16 cellular contexts compared by ENCODE assay signal in the genomic region with DNA sequence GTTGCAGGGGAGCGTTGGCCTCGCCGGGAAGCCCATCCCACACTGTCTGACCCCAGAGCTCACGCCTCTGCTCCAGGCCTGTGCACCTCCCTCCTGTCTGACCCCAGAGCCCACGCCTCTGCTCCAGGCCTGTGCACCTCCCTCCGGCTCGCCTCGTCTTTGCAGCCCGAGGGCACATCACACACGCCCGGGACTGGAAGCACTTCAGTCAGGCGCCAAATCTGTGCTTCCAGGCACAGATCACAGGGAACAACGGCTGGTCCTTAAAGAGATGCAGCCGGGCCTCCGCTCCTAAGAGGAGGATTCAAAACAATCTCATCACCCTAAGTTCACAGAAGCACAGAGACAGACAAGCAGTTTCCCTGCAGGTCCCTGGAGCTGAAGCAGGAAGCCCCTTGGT.
DNase-seq lines count a peak whose midpoint lies in the region.
"Had no signal": no experiment of that assay in that cellular context is flagged by ENCODE, and none has a peak within 500 bp of the region (broad histone marks: within the 10 kb centered on the region; RNA-seq: fewer than 3 reads in every experiment).

No MANE protein-coding gene starts in this region.

- DNase-seq in NCI-H2227 (lab: John Stamatoyannopoulos, UW; ENCODE audit: unreplicated experiment) = peak; percentile 36
- peak; percentile 87 for DNase-seq in left kidney (ENCODE audit: low read depth, low spot score)
- DNase-seq in substantia nigra (lab: John Stamatoyannopoulos, UW) = peak in 20 of 49 donors; percentile 18 to 72 (median 40)
- DNase-seq in NCI-H226 = no peak
- DNase-seq in NCI-H2196 (lab: John Stamatoyannopoulos, UW; ENCODE audit: unreplicated experiment) = no peak
- no peak for DNase-seq in activated T-helper 1 cell treated with anti-CD3 and anti-CD28 coated beads, Interleukin-12 subunit alpha, Interleukin-12 subunit beta, Interleukin-2, Interleukin-4 antibody, amounts not matched to agents 30 ng/mL and 10 ng/mL and 1 ng/mL, durations not matched to agents 14 hours and 24 hours and 36 hours (ENCODE audit: low spot score)
- DNase-seq: activated CD4-positive, alpha-beta T cell treated with anti-CD3 and anti-CD28 coated beads, Interleukin-2, amount 10 ng/mL, durations not matched to agents 24 days and 14 days; activated T-cell treated with anti-CD3 and anti-CD28 coated beads, Interleukin-2, amount 50 U/mL, for 48 hours; colonic mucosa; DMS153; kidney; T-helper 9 cell had no signal

- intact Hi-C loops in activated T-helper 1 cell treated with anti-CD3 and anti-CD28 coated beads, Interleukin-12 subunit alpha, Interleukin-12 subunit beta, Interleukin-2, Interleukin-4 antibody, amounts not matched to agents 30 ng/mL and 10 ng/mL and 1 ng/mL, durations not matched to agents 14 hours and 24 hours and 36 hours (cut with micrococcal nuclease) = no loop called here

- no peak overlapping the region for H3K4me3 Mint-ChIP-seq in activated T-helper 1 cell treated with anti-CD3 and anti-CD28 coated beads, Interleukin-12 subunit alpha, Interleukin-12 subunit beta, Interleukin-2, Interleukin-4 antibody, amounts not matched to agents 30 ng/mL and 10 ng/mL and 1 ng/mL, durations not matched to agents 14 hours and 24 hours and 36 hours
- H3K4me3 Mint-ChIP-seq: activated CD4-positive, alpha-beta T cell treated with anti-CD3 and anti-CD28 coated beads, Interleukin-2, amount 10 ng/mL, durations not matched to agents 24 days and 14 days had no signal

- H3K27ac Mint-ChIP-seq in activated T-helper 1 cell treated with anti-CD3 and anti-CD28 coated beads, Interleukin-12 subunit alpha, Interleukin-12 subunit beta, Interleukin-2, Interleukin-4 antibody, amounts not matched to agents 30 ng/mL and 10 ng/mL and 1 ng/mL, durations not matched to agents 14 hours and 24 hours and 36 hours = no peak overlapping the region
- H3K27ac Mint-ChIP-seq: activated CD4-positive, alpha-beta T cell treated with anti-CD3 and anti-CD28 coated beads, Interleukin-2, amount 10 ng/mL, durations not matched to agents 24 days and 14 days had no signal

- peaks cover 5% of the 10 kb centered on the region for H3K36me3 Mint-ChIP-seq in activated T-helper 1 cell treated with anti-CD3 and anti-CD28 coated beads, Interleukin-12 subunit alpha, Interleukin-12 subunit beta, Interleukin-2, Interleukin-4 antibody, amounts not matched to agents 30 ng/mL and 10 ng/mL and 1 ng/mL, durations not matched to agents 14 hours and 24 hours and 36 hours (ENCODE audit: low read depth)

- no peaks in the 10 kb centered on the region for H3K27me3 Mint-ChIP-seq in activated T-helper 1 cell treated with anti-CD3 and anti-CD28 coated beads, Interleukin-12 subunit alpha, Interleukin-12 subunit beta, Interleukin-2, Interleukin-4 antibody, amounts not matched to agents 30 ng/mL and 10 ng/mL and 1 ng/mL, durations not matched to agents 14 hours and 24 hours and 36 hours (ENCODE audit: insufficient read depth)
- H3K27me3 Mint-ChIP-seq: activated CD4-positive, alpha-beta T cell treated with anti-CD3 and anti-CD28 coated beads, Interleukin-2, amount 10 ng/mL, durations not matched to agents 24 days and 14 days had no signal

- peak overlapping the region; percentile 97 for H3K27ac ChIP-seq in cingulate gyrus (ENCODE audit: low read depth, low read length)
- peak overlapping the region; percentile 98 for H3K27ac ChIP-seq in substantia nigra (ENCODE audit: low read depth, low read length, poor library complexity, severe bottlenecking)
- H3K27ac ChIP-seq: colonic mucosa, HL-60, KMS-11, SJCRH30 had no signal

- peaks cover 30% of the 10 kb centered on the region for H3K4me1 Mint-ChIP-seq in activated T-helper 1 cell treated with anti-CD3 and anti-CD28 coated beads, Interleukin-12 subunit alpha, Interleukin-12 subunit beta, Interleukin-2, Interleukin-4 antibody, amounts not matched to agents 30 ng/mL and 10 ng/mL and 1 ng/mL, durations not matched to agents 14 hours and 24 hours and 36 hours (ENCODE audit: low read depth)

- no peaks in the 10 kb centered on the region for H3K9me3 Mint-ChIP-seq in activated T-helper 1 cell treated with anti-CD3 and anti-CD28 coated beads, Interleukin-12 subunit alpha, Interleukin-12 subunit beta, Interleukin-2, Interleukin-4 antibody, amounts not matched to agents 30 ng/mL and 10 ng/mL and 1 ng/mL, durations not matched to agents 14 hours and 24 hours and 36 hours
- H3K9me3 Mint-ChIP-seq: activated CD4-positive, alpha-beta T cell treated with anti-CD3 and anti-CD28 coated beads, Interleukin-2, amount 10 ng/mL, durations not matched to agents 24 days and 14 days had no signal

Comparison
In these comparisons a context has a peak if more than half of its experiments do, and no peak if none do; other contexts are left out.
1. DNase-seq: peak in NCI-H2227 (single experiment) and left kidney (single experiment); none in NCI-H226 (single experiment), NCI-H2196 (single experiment) and activated T-helper 1 cell treated with anti-CD3 and anti-CD28 coated beads, Interleukin-12 subunit alpha, Interleukin-12 subunit beta, Interleukin-2, Interleukin-4 antibody, amounts not matched to agents 30 ng/mL and 10 ng/mL and 1 ng/mL, durations not matched to agents 14 hours and 24 hours and 36 hours (single experiment).